ENCODE assay signal across 10 cellular contexts in genomic region chr1:172338295-172338735, GRCh38.
DNase-seq lines count a peak whose midpoint lies in the region; ATAC-seq and TF ChIP-seq lines count a peak whose summit lies in the region.
"Had no signal": no experiment of that assay in that cellular context is flagged by ENCODE, and none has a peak within 500 bp of the region (broad histone marks: within the 10 kb centered on the region; RNA-seq: fewer than 3 reads in every experiment).

No MANE protein-coding gene starts in this region.

- H3K4me3 Mint-ChIP-seq in progenitor cell of endocrine pancreas (ENCODE audit: low read depth) = no peak overlapping the region

- H3K9me3 Mint-ChIP-seq in progenitor cell of endocrine pancreas (ENCODE audit: low read depth) = no peaks in the 10 kb centered on the region

- TF ChIP-seq CTCF in progenitor cell of endocrine pancreas (IDR thresholded peaks at IDR 0.05; ENCODE audit: unreplicated experiment) = no peak

- no peaks in the 10 kb centered on the region for H3K36me3 Mint-ChIP-seq in progenitor cell of endocrine pancreas (ENCODE audit: insufficient read depth)

- no peaks in the 10 kb centered on the region for H3K27me3 Mint-ChIP-seq in progenitor cell of endocrine pancreas

- peak overlapping the region; percentile 72 for H3K27ac Mint-ChIP-seq in progenitor cell of endocrine pancreas

- DNase-seq in NCI-H510A treated with DMSO at 0.1 percent for 48 hours (lab: John Stamatoyannopoulos, UW) (peak; percentile 69), progenitor cell of endocrine pancreas (ENCODE audit: low spot score, unreplicated experiment) (no peak), T-helper 9 cell (no peak), amniotic stem cell (lab: John Stamatoyannopoulos, UW) (no peak)
- DNase-seq: foreskin fibroblast, left ventricle myocardium superior, SHP77 had no signal

- peaks cover 35% of the 10 kb centered on the region for H3K4me1 Mint-ChIP-seq in progenitor cell of endocrine pancreas (ENCODE audit: low read depth)

- peak; percentile 40 for ATAC-seq in GM18867 (IDR thresholded peaks at IDR 0.05; ENCODE audit: unreplicated experiment)
- peak; percentile 43 for ATAC-seq in GM21717 (IDR thresholded peaks at IDR 0.05; ENCODE audit: unreplicated experiment)
- no peak for ATAC-seq in GM19328 (IDR thresholded peaks at IDR 0.05; ENCODE audit: unreplicated experiment)
- ATAC-seq: left ventricle myocardium superior had no signal
